ENCODE assay signal across 26 cellular contexts in the genomic region with DNA sequence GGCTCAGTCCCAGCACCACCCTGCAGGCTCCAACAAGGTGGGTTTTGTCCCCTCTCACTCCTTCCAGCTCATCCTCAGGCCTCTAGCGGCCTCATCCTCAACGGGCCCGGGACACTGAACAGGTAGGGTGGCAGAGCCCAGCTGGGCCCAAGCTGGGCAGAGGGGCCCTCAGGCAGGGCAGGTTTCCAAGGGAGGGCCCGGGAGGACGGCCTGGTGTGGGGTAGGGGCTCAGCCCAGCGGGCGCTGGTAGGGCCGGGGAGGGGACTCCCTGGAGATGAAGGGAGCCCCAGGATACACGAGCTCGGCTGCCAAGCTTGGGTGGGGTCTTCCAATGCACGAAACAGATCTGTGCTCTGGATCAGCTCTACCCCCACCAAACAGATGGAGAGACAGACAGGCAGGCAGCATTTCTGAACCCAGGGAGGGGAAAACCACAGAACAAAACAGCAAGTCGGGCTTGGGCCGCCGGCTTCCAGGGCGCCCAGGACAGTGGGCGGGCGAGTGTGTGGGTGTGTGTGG. TPM values are rescaled to one million over a fixed set of nuclear protein-coding genes. Genes with fewer than 3 reads are reported as not detected.
DNase-seq lines count a peak whose midpoint lies in the region; ATAC-seq, FAIRE-seq and TF ChIP-seq lines count a peak whose summit lies in the region.
"Had no signal": no experiment of that assay in that cellular context is flagged by ENCODE, and none has a peak within 500 bp of the region (broad histone marks: within the 10 kb centered on the region; RNA-seq: fewer than 3 reads in every experiment).

No MANE protein-coding gene starts in this region.

- no peak for TF ChIP-seq POLR2A in HepG2 (IDR thresholded peaks at IDR 0.05; ENCODE audit: insufficient read depth in 1 of 2, low read depth in 2 of 2, low read length in 2 of 2)

- TF ChIP-seq CTCF in RWPE1 (conservative IDR thresholded peaks at IDR 0.05; ENCODE audit: low read depth) (no peak), HepG2 (CRISPR knock-in tag; IDR thresholded peaks at IDR 0.05) (no peak)

- H2AFZ ChIP-seq in HepG2 (ENCODE audit: low read length): no peak overlapping the region
- H2AFZ ChIP-seq: GM23248 had no signal

- intact Hi-C loops in HepG2 (cut with micrococcal nuclease; ENCODE audit: unreplicated experiment): no loop called here

- no peaks in the 10 kb centered on the region for H3K9me3 ChIP-seq in HepG2 (ENCODE audit: low read length)
- H3K9me3 ChIP-seq: A549 had no signal

- FAIRE-seq in HepG2 (lab: Jason Lieb, UNC): no peak
- FAIRE-seq: A549 had no signal

- peaks cover 20 to 26% of the 10 kb centered on the region in 2 experiments; a peak in 4 of 5 replicates for H3K36me3 ChIP-seq in HepG2 (replicated peaks in 1 of 2; ENCODE audit: control insufficient read depth in 1 of 2, insufficient read depth in 2 of 2, low read length in 2 of 2)

- H3K4me2 ChIP-seq in HepG2 (ENCODE audit: low read depth, low read length): no peak overlapping the region
- H3K4me2 ChIP-seq: A549 had no signal

- peaks cover 22% of the 10 kb centered on the region; the same call in 1 of the 2 replicates for H3K4me1 ChIP-seq in HepG2 (ENCODE audit: insufficient read depth, low read length)

- peaks cover 53% of the 10 kb centered on the region for H3K4me1 Mint-ChIP-seq in activated naive CD4-positive, alpha-beta T cell treated with anti-CD3 and anti-CD28 coated beads, Interleukin-2, amount 10 ng/mL, durations not matched to agents 7 days and 5 days

- no peak overlapping the region for H3K9ac ChIP-seq in HepG2 (ENCODE audit: insufficient read depth, low read depth, low read length)
- H3K9ac ChIP-seq: GM23248 had no signal

- peaks cover 41% of the 10 kb centered on the region for H3K36me3 Mint-ChIP-seq in activated naive CD4-positive, alpha-beta T cell treated with anti-CD3 and anti-CD28 coated beads, Interleukin-2, amount 10 ng/mL, durations not matched to agents 7 days and 5 days

- peak; percentile 10 for DNase-seq in activated naive CD4-positive, alpha-beta T cell treated with anti-CD3 and anti-CD28 coated beads, Interleukin-2, amount 50 U/mL, for 16 hours
- no peak for DNase-seq in activated naive CD4-positive, alpha-beta T cell treated with anti-CD3 and anti-CD28 coated beads, Interleukin-2, amount 10 ng/mL, durations not matched to agents 7 days and 5 days
- DNase-seq in RWPE1 (ENCODE audit: low spot score): no peak
- no peak for DNase-seq in HepG2 (ENCODE audit: low spot score)
- no peak for DNase-seq in substantia nigra (lab: John Stamatoyannopoulos, UW)
- DNase-seq in NCI-H2029 treated with DMSO at 0.1 percent for 48 hours (lab: John Stamatoyannopoulos, UW): no peak
- no peak for DNase-seq in NCI-H1092 (lab: John Stamatoyannopoulos, UW)
- DNase-seq: activated CD4-positive, CD25-positive, alpha-beta regulatory T cell; activated effector memory CD4-positive, alpha-beta T cell treated with Interleukin-2 at 50 U/mL for 16 hours; DMS79; effector memory CD8-positive, alpha-beta T cell; GM23248; MM.1S; NCI-H1694; NCI-H345; nephron progenitor cell; retina; stimulated activated CD4-positive, alpha-beta T cell treated with anti-CD3 and anti-CD28 coated beads, Interleukin-15, amount 100 ng/mL, for 24 hours; stimulated activated naive B cell treated with anti-CD40 and anti-IgM and Interleukin-4, amounts not matched to agents 10 μg/mL and 1 μg/mL and 100 μg/mL, for 72 hours; trophoblast cell had no signal

- no peak overlapping the region for H3K4me3 Mint-ChIP-seq in activated naive CD4-positive, alpha-beta T cell treated with anti-CD3 and anti-CD28 coated beads, Interleukin-2, amount 10 ng/mL, durations not matched to agents 7 days and 5 days
- H3K4me3 Mint-ChIP-seq: effector memory CD8-positive, alpha-beta T cell; nephron progenitor cell; stimulated activated naive B cell treated with anti-CD40 and anti-IgM and Interleukin-4, amounts not matched to agents 10 μg/mL and 1 μg/mL and 100 μg/mL, for 72 hours had no signal

- H4K20me1 ChIP-seq in HepG2 (ENCODE audit: insufficient read depth, low read length): peaks cover 12% of the 10 kb centered on the region

- 99% methylated on average over 14 of the region's 17 CpGs for WGBS in HepG2 (ENCODE audit: low lambda C conversion rate)

- no peaks in the 10 kb centered on the region for H3K9me3 Mint-ChIP-seq in activated naive CD4-positive, alpha-beta T cell treated with anti-CD3 and anti-CD28 coated beads, Interleukin-2, amount 10 ng/mL, durations not matched to agents 7 days and 5 days
- H3K9me3 Mint-ChIP-seq: effector memory CD8-positive, alpha-beta T cell; nephron progenitor cell; stimulated activated naive B cell treated with anti-CD40 and anti-IgM and Interleukin-4, amounts not matched to agents 10 μg/mL and 1 μg/mL and 100 μg/mL, for 72 hours had no signal

- H3K27me3 ChIP-seq in HepG2 (ENCODE audit: control insufficient read depth in 1 of 2, insufficient read depth in 2 of 2, low read length in 2 of 2): peaks cover 0 to 2% of the 10 kb centered on the region in 2 experiments; a peak in 1 of 5 replicates

- peaks cover 37% of the 10 kb centered on the region for H3K27me3 Mint-ChIP-seq in activated naive CD4-positive, alpha-beta T cell treated with anti-CD3 and anti-CD28 coated beads, Interleukin-2, amount 10 ng/mL, durations not matched to agents 7 days and 5 days

- no peaks in the 10 kb centered on the region for H3K79me2 ChIP-seq in HepG2 (ENCODE audit: insufficient read depth, low read length)

- TSS peak; percentile 83 for BruUV-seq in HepG2 (replicated peaks; lab: Mats Ljungman, UMichigan)

- in situ Hi-C loops in HepG2 (cut with HindIII; ENCODE audit: extremely low pct_ligation_motif_present, low pct_unique_long_range_greater_than_20kb): no loop called here

- H3K27ac ChIP-seq in RWPE1: peak overlapping the region; percentile 88
- no peak overlapping the region for H3K27ac ChIP-seq in HepG2 (ENCODE audit: extremely low read length, insufficient read depth, low read length)
- peak overlapping the region; percentile 53 for H3K27ac ChIP-seq in substantia nigra (ENCODE audit: low read depth, low read length, poor library complexity, severe bottlenecking)
- H3K27ac ChIP-seq: A549, GM23248 had no signal

- no peak overlapping the region for H3K4me3 ChIP-seq in HepG2 (replicated peaks in 1 of 3; ENCODE audit: insufficient read depth in 1 of 3, low read depth in 2 of 3, low read length in 3 of 3)
- H3K4me3 ChIP-seq: A549, GM23248, lung had no signal

- H3K27ac Mint-ChIP-seq in activated naive CD4-positive, alpha-beta T cell treated with anti-CD3 and anti-CD28 coated beads, Interleukin-2, amount 10 ng/mL, durations not matched to agents 7 days and 5 days: no peak overlapping the region
- H3K27ac Mint-ChIP-seq: nephron progenitor cell; stimulated activated naive B cell treated with anti-CD40 and anti-IgM and Interleukin-4, amounts not matched to agents 10 μg/mL and 1 μg/mL and 100 μg/mL, for 72 hours had no signal

- TF ChIP-seq EP300 in HepG2 (IDR thresholded peaks at IDR 0.05; ENCODE audit: low read depth in 2 of 2, low read length in 2 of 2) (no peak), HepG2 (CRISPR knock-in tag; IDR thresholded peaks at IDR 0.05; ENCODE audit: borderline replicate concordance) (no peak)

- no peak for TF ChIP-seq RAD21 in HepG2 (CRISPR knock-in tag; IDR thresholded peaks at IDR 0.05)

- ATAC-seq in HepG2 (no peak), HG03432 (IDR thresholded peaks at IDR 0.05; ENCODE audit: unreplicated experiment) (no peak)
- ATAC-seq: A549; effector memory CD8-positive, alpha-beta T cell; stimulated activated naive B cell treated with anti-CD40 and anti-IgM and Interleukin-4, amounts not matched to agents 10 μg/mL and 1 μg/mL and 100 μg/mL, for 72 hours had no signal

- POLR2A ChIA-PET in RWPE1 (lab: Yijun Ruan, JAX; ENCODE audit: low non-redundant PET): no interaction called here
- POLR2A ChIA-PET in HepG2 (lab: Yijun Ruan, JAX): interaction anchor here (1.2 kb wide), 1 partner anchor 10 kb away, joined by 5 read pairs; no protein-coding TSS in a partner anchor

- CTCF ChIA-PET in activated naive CD4-positive, alpha-beta T cell treated with anti-CD3 and anti-CD28 coated beads, Interleukin-2, amount 10 ng/mL, durations not matched to agents 7 days and 5 days (lab: Charles Lee): no interaction called here
- CTCF ChIA-PET in RWPE1 (lab: Yijun Ruan, JAX): interaction anchor here (0.6 to 1.2 kb wide), 3 partner anchors 59 to 124 kb away, joined by 3 to 5 read pairs (median 3); no protein-coding TSS in a partner anchor
- CTCF ChIA-PET in HepG2 (lab: Yijun Ruan, JAX; ENCODE audit: low intra/inter-chr PET ratio, low total read pairs): no interaction called here

RNA-seq across cellular contexts. Expression of gene IFITM10, which starts 2.6 kb away (rescaled TPM):
- 0.09 TPM in 1 of 2 replicates, not detected in the other for total RNA-seq in HepG2 (2016; rRNA removed; fragmentation: Illumina TruSeq; extraction: Trizol)
- not detected in 2 replicates for total RNA-seq in HepG2 (2016; cell fraction: cytosol; rRNA removed; fragmentation: Illumina TruSeq; extraction: Trizol; ENCODE audit: low read depth)
- not detected in 2 replicates for total RNA-seq in HepG2 (2016; cell fraction: insoluble cytoplasmic fraction; rRNA removed; fragmentation: Illumina TruSeq; extraction: Trizol)
- total RNA-seq in HepG2 (2016; cell fraction: membrane; rRNA removed; fragmentation: Illumina TruSeq; extraction: Trizol): not detected in 2 replicates
- total RNA-seq in HepG2 (2016; cell fraction: nucleus; rRNA removed; fragmentation: Illumina TruSeq; extraction: Trizol): not detected in 2 replicates
- polyA plus RNA-seq in HepG2 (2011; rRNA removed): 0.13 and 0.22 TPM in 2 replicates
- polyA plus RNA-seq in HepG2 (2011; cell fraction: cytosol; rRNA removed): 0.08 and 0.11 TPM in 2 replicates
- polyA plus RNA-seq in HepG2 (2011; cell fraction: nucleus; rRNA removed): 1.8 and 2.5 TPM in 2 replicates
- polyA plus RNA-seq in HepG2 (2012): 0.47 and 1.3 TPM in 2 replicates
- not detected in 2 replicates for polyA plus RNA-seq in HepG2 (2016; cell fraction: cytosol; fragmentation: Illumina TruSeq; extraction: Trizol; ENCODE audit: low read depth)
- polyA plus RNA-seq in HepG2 (2016; cell fraction: insoluble cytoplasmic fraction; fragmentation: Illumina TruSeq; extraction: Trizol; ENCODE audit: low read depth): not detected in 2 replicates
- not detected in 2 replicates for polyA plus RNA-seq in HepG2 (2016; cell fraction: membrane; fragmentation: Illumina TruSeq; extraction: Trizol; ENCODE audit: low read depth)
- polyA plus RNA-seq in HepG2 (2016; cell fraction: nucleus; fragmentation: Illumina TruSeq; extraction: Trizol; ENCODE audit: insufficient read depth, low read depth): not detected in 2 replicates
- polyA minus RNA-seq in HepG2 (2011; rRNA and poly(A)+ RNA removed; ENCODE audit: low replicate concordance): 0.28 and 0.44 TPM in 2 replicates
- not detected in 2 replicates for polyA minus RNA-seq in HepG2 (2011; cell fraction: cytosol; rRNA and poly(A)+ RNA removed)
- 1.0 and 1.6 TPM in 2 replicates for polyA minus RNA-seq in HepG2 (2011; cell fraction: nucleus; rRNA and poly(A)+ RNA removed)

RNA-seq across cellular contexts. Expression of gene CTSD, which starts 10.8 kb away (rescaled TPM):
- total RNA-seq in HepG2 (2016; rRNA removed; fragmentation: Illumina TruSeq; extraction: Trizol): 41.6 and 143 TPM in 2 replicates
- total RNA-seq in HepG2 (2016; cell fraction: cytosol; rRNA removed; fragmentation: Illumina TruSeq; extraction: Trizol; ENCODE audit: low read depth): 27.5 and 30.2 TPM in 2 replicates
- total RNA-seq in HepG2 (2016; cell fraction: insoluble cytoplasmic fraction; rRNA removed; fragmentation: Illumina TruSeq; extraction: Trizol): 34.4 and 150 TPM in 2 replicates
- 48.5 and 49.5 TPM in 2 replicates for total RNA-seq in HepG2 (2016; cell fraction: membrane; rRNA removed; fragmentation: Illumina TruSeq; extraction: Trizol)
- 148 and 175 TPM in 2 replicates for total RNA-seq in HepG2 (2016; cell fraction: nucleus; rRNA removed; fragmentation: Illumina TruSeq; extraction: Trizol)
- 230 and 408 TPM in 2 replicates for polyA plus RNA-seq in HepG2 (2011; rRNA removed)
- 243 and 281 TPM in 2 replicates for polyA plus RNA-seq in HepG2 (2011; cell fraction: cytosol; rRNA removed)
- 384 and 418 TPM in 2 replicates for polyA plus RNA-seq in HepG2 (2011; cell fraction: nucleus; rRNA removed)
- polyA plus RNA-seq in HepG2 (2012): 353 and 402 TPM in 2 replicates
- 52.6 and 53.6 TPM in 2 replicates for polyA plus RNA-seq in HepG2 (2016; cell fraction: cytosol; fragmentation: Illumina TruSeq; extraction: Trizol; ENCODE audit: low read depth)
- polyA plus RNA-seq in HepG2 (2016; cell fraction: insoluble cytoplasmic fraction; fragmentation: Illumina TruSeq; extraction: Trizol; ENCODE audit: low read depth): 67.0 and 91.4 TPM in 2 replicates
- 63.0 and 71.7 TPM in 2 replicates for polyA plus RNA-seq in HepG2 (2016; cell fraction: membrane; fragmentation: Illumina TruSeq; extraction: Trizol; ENCODE audit: low read depth)
- 389 and 405 TPM in 2 replicates for polyA plus RNA-seq in HepG2 (2016; cell fraction: nucleus; fragmentation: Illumina TruSeq; extraction: Trizol; ENCODE audit: insufficient read depth, low read depth)
- 165 and 658 TPM in 2 replicates for polyA minus RNA-seq in HepG2 (2011; rRNA and poly(A)+ RNA removed; ENCODE audit: low replicate concordance)
- polyA minus RNA-seq in HepG2 (2011; cell fraction: cytosol; rRNA and poly(A)+ RNA removed): 233 and 311 TPM in 2 replicates
- polyA minus RNA-seq in HepG2 (2011; cell fraction: nucleus; rRNA and poly(A)+ RNA removed): 60.6 and 93.4 TPM in 2 replicates

RNA-seq across cellular contexts. Expression of gene KRTAP5-6, which starts 56.0 kb away (rescaled TPM):
- not detected in 2 replicates for total RNA-seq in HepG2 (2016; rRNA removed; fragmentation: Illumina TruSeq; extraction: Trizol)
- total RNA-seq in HepG2 (2016; cell fraction: cytosol; rRNA removed; fragmentation: Illumina TruSeq; extraction: Trizol; ENCODE audit: low read depth): not detected in 2 replicates
- total RNA-seq in HepG2 (2016; cell fraction: insoluble cytoplasmic fraction; rRNA removed; fragmentation: Illumina TruSeq; extraction: Trizol): not detected in 2 replicates
- not detected in 2 replicates for total RNA-seq in HepG2 (2016; cell fraction: membrane; rRNA removed; fragmentation: Illumina TruSeq; extraction: Trizol)
- total RNA-seq in HepG2 (2016; cell fraction: nucleus; rRNA removed; fragmentation: Illumina TruSeq; extraction: Trizol): not detected in 2 replicates
- not detected in 2 replicates for polyA plus RNA-seq in HepG2 (2011; rRNA removed)
- 0.15 TPM in 1 of 2 replicates, not detected in the other for polyA plus RNA-seq in HepG2 (2011; cell fraction: cytosol; rRNA removed)
- 0.35 and 0.43 TPM in 2 replicates for polyA plus RNA-seq in HepG2 (2011; cell fraction: nucleus; rRNA removed)
- not detected in 2 replicates for polyA plus RNA-seq in HepG2 (2012)
- not detected in 2 replicates for polyA plus RNA-seq in HepG2 (2016; cell fraction: cytosol; fragmentation: Illumina TruSeq; extraction: Trizol; ENCODE audit: low read depth)
- not detected in 2 replicates for polyA plus RNA-seq in HepG2 (2016; cell fraction: insoluble cytoplasmic fraction; fragmentation: Illumina TruSeq; extraction: Trizol; ENCODE audit: low read depth)
- polyA plus RNA-seq in HepG2 (2016; cell fraction: membrane; fragmentation: Illumina TruSeq; extraction: Trizol; ENCODE audit: low read depth): not detected in 2 replicates
- polyA plus RNA-seq in HepG2 (2016; cell fraction: nucleus; fragmentation: Illumina TruSeq; extraction: Trizol; ENCODE audit: insufficient read depth, low read depth): not detected in 2 replicates
- polyA minus RNA-seq in HepG2 (2011; rRNA and poly(A)+ RNA removed; ENCODE audit: low replicate concordance): not detected in 2 replicates
- not detected in 2 replicates for polyA minus RNA-seq in HepG2 (2011; cell fraction: cytosol; rRNA and poly(A)+ RNA removed)
- polyA minus RNA-seq in HepG2 (2011; cell fraction: nucleus; rRNA and poly(A)+ RNA removed): not detected in 2 replicates
- total RNA-seq: cerebellum; fibroblast of lung; GM23248; lung; T-helper 1 cell treated with Interleukin-12 subunit alpha and Interleukin-12 subunit beta and Interleukin-4 antibody, amounts not matched to agents 30 ng/mL and 1 ng/mL, for 36 hours had no signal
- polyA plus RNA-seq: A549, fibroblast of lung, GM23248, lung had no signal
